8 cellular contexts compared by ENCODE assay signal in genomic region chr6:136784910-136785746, GRCh38. TPM values are rescaled to one million over a fixed set of nuclear protein-coding genes. Genes with fewer than 3 reads are reported as not detected.
DNase-seq lines count a peak whose midpoint lies in the region; ATAC-seq lines count a peak whose summit lies in the region.

No MANE protein-coding gene starts in this region.

- DNase-seq in NOMO-1 treated with DMSO at 0.1 percent for 48 hours (lab: John Stamatoyannopoulos, UW; ENCODE audit: unreplicated experiment) (peak; percentile 92), mesendoderm (peak; percentile 13), ureter (ENCODE audit: low spot score) (peak; percentile 68), GM19238 (ENCODE audit: insufficient read length, low spot score) (no peak)
- DNase-seq in activated naive CD8-positive, alpha-beta T cell treated with anti-CD3 and anti-CD28 coated beads, Interleukin-2, amount 10 ng/mL, durations not matched to agents 7 days and 5 days: peak; percentile 45

- H3K4me3 Mint-ChIP-seq in activated naive CD8-positive, alpha-beta T cell treated with anti-CD3 and anti-CD28 coated beads, Interleukin-2, amount 10 ng/mL, durations not matched to agents 7 days and 5 days: peak overlapping the region; percentile 65

- H3K4me2 ChIP-seq in mesendoderm (ENCODE audit: low read length): no peak overlapping the region

- H3K18ac ChIP-seq in mesendoderm (ENCODE audit: low read length): no peak overlapping the region

- H2BK120ac ChIP-seq in mesendoderm (ENCODE audit: low read depth, low read length): no peak overlapping the region

- no peak overlapping the region for H2AK5ac ChIP-seq in mesendoderm (ENCODE audit: low read length)

- H3K4me1 ChIP-seq in mesendoderm (ENCODE audit: control insufficient read depth, low read depth, low read length): no peaks in the 10 kb centered on the region

- no peak overlapping the region for H3K9ac ChIP-seq in mesendoderm (ENCODE audit: low read length)

- WGBS in mesendoderm (ENCODE audit: extremely low coverage, insufficient coverage, low lambda C conversion rate): no CpG with 5 or more reads among the region's 10 CpGs

- H3K27ac Mint-ChIP-seq in activated naive CD8-positive, alpha-beta T cell treated with anti-CD3 and anti-CD28 coated beads, Interleukin-2, amount 10 ng/mL, durations not matched to agents 7 days and 5 days: peak overlapping the region; percentile 54

- H3K27me3 ChIP-seq in mesendoderm (ENCODE audit: insufficient read depth, low read length, poor library complexity): no peaks in the 10 kb centered on the region

- H3K4me1 Mint-ChIP-seq in activated naive CD8-positive, alpha-beta T cell treated with anti-CD3 and anti-CD28 coated beads, Interleukin-2, amount 10 ng/mL, durations not matched to agents 7 days and 5 days: peaks cover 61% of the 10 kb centered on the region

- H2BK15ac ChIP-seq in mesendoderm (replicated peaks; ENCODE audit: low read depth): no peak overlapping the region

- H3K79me2 ChIP-seq in mesendoderm (ENCODE audit: control insufficient read depth, insufficient read depth, low read length): no peaks in the 10 kb centered on the region

- no peak overlapping the region for H3K56ac ChIP-seq in mesendoderm (ENCODE audit: low read length)

- H3K36me3 ChIP-seq in mesendoderm (ENCODE audit: control insufficient read depth, insufficient read depth, low read length): no peaks in the 10 kb centered on the region

- H4K8ac ChIP-seq in mesendoderm (ENCODE audit: low read depth, low read length): no peak overlapping the region

- H3K27ac ChIP-seq in mesendoderm (ENCODE audit: low read depth, low read length): no peak overlapping the region

- H2BK5ac ChIP-seq in mesendoderm (ENCODE audit: low read length): no peak overlapping the region

- peak; percentile 45 for ATAC-seq in GM19395 (IDR thresholded peaks at IDR 0.05; ENCODE audit: unreplicated experiment)
- ATAC-seq in activated naive CD8-positive, alpha-beta T cell treated with anti-CD3 and anti-CD28 coated beads, Interleukin-2, amount 10 ng/mL, durations not matched to agents 7 days and 5 days (ENCODE audit: low read depth): peak; percentile 72
- ATAC-seq in HG03460 (IDR thresholded peaks at IDR 0.05; ENCODE audit: unreplicated experiment): no peak
- ATAC-seq in GM18520 (IDR thresholded peaks at IDR 0.05; ENCODE audit: unreplicated experiment): no peak

- H3K4me3 ChIP-seq in mesendoderm (ENCODE audit: low read length): no peak overlapping the region

- POLR2A ChIA-PET in activated naive CD8-positive, alpha-beta T cell treated with anti-CD3 and anti-CD28 coated beads, Interleukin-2, amount 10 ng/mL, durations not matched to agents 7 days and 5 days (lab: Charles Lee): interaction anchor here (0.9 kb wide), 1 partner anchor 29 kb away, joined by 4 read pairs; no protein-coding TSS in a partner anchor

- H3K27me3 Mint-ChIP-seq in activated naive CD8-positive, alpha-beta T cell treated with anti-CD3 and anti-CD28 coated beads, Interleukin-2, amount 10 ng/mL, durations not matched to agents 7 days and 5 days: no peaks in the 10 kb centered on the region

- no peak overlapping the region for H3K4ac ChIP-seq in mesendoderm (ENCODE audit: low read depth, low read length)

- no peaks in the 10 kb centered on the region for H3K9me3 Mint-ChIP-seq in activated naive CD8-positive, alpha-beta T cell treated with anti-CD3 and anti-CD28 coated beads, Interleukin-2, amount 10 ng/mL, durations not matched to agents 7 days and 5 days

- H4K5ac ChIP-seq in mesendoderm (ENCODE audit: low read length): no peak overlapping the region

- H3K36me3 Mint-ChIP-seq in activated naive CD8-positive, alpha-beta T cell treated with anti-CD3 and anti-CD28 coated beads, Interleukin-2, amount 10 ng/mL, durations not matched to agents 7 days and 5 days: peaks cover 36% of the 10 kb centered on the region

- no peak overlapping the region for H3K23ac ChIP-seq in mesendoderm (ENCODE audit: low read length)

- no peaks in the 10 kb centered on the region for H3K79me1 ChIP-seq in mesendoderm (ENCODE audit: low read length)

RNA-seq across cellular contexts. Expression of gene MAP3K5, which starts 7.1 kb away (rescaled TPM):
- 10 to 100 TPM; 18.3 to 19.8 TPM for total RNA-seq in activated naive CD8-positive, alpha-beta T cell treated with anti-CD3 and anti-CD28 coated beads, Interleukin-2, amount 10 ng/mL, durations not matched to agents 7 days and 5 days
- 0.86 TPM for polyA plus RNA-seq in mesendoderm (2013, experiment 1 of 2)
- polyA plus RNA-seq in mesendoderm (2013, experiment 2 of 2): 0.84 TPM
- 54.6 TPM for total RNA-seq in ureter

RNA-seq across cellular contexts. Expression of gene PEX7, which starts 37.3 kb away (rescaled TPM):
- 1 to 10 TPM; 3.0 to 3.7 TPM for total RNA-seq in activated naive CD8-positive, alpha-beta T cell treated with anti-CD3 and anti-CD28 coated beads, Interleukin-2, amount 10 ng/mL, durations not matched to agents 7 days and 5 days
- polyA plus RNA-seq in mesendoderm (2013, experiment 1 of 2): 5.6 TPM
- 5.4 TPM for polyA plus RNA-seq in mesendoderm (2013, experiment 2 of 2)
- 10.7 TPM for total RNA-seq in ureter

Comparison
In these comparisons a context has a peak if more than half of its experiments do, and no peak if none do; other contexts are left out.
1. ATAC-seq: peak in GM19395 (single experiment) and activated naive CD8-positive, alpha-beta T cell treated with anti-CD3 and anti-CD28 coated beads, Interleukin-2, amount 10 ng/mL, durations not matched to agents 7 days and 5 days (single experiment); none in HG03460 (single experiment) and GM18520 (single experiment).